Comparison of ENCODE assay signal across 14 cellular contexts in the genomic region with DNA sequence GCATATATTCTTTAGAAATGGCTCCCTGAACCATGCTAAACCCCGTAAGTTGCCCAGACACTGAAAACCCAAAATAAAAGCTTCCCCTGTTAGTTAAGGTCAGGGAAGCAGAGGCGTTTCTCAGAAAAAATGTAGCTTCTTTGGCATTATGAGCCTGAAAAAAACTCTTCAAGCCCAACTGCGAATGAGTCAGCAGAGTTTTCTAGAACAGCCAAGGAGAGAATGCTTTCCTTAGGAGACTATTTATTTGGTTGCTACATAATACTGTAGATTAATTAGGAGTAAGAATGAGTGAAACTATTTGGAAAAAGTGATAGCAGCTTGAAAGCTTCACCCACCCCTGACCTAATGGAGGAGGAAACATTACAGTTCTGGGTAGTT.
DNase-seq lines count a peak whose midpoint lies in the region; ATAC-seq and TF ChIP-seq lines count a peak whose summit lies in the region.
"Had no signal": no experiment of that assay in that cellular context is flagged by ENCODE, and none has a peak within 500 bp of the region (broad histone marks: within the 10 kb centered on the region; RNA-seq: fewer than 3 reads in every experiment).

No MANE protein-coding gene starts in this region.

- no peak for ATAC-seq in HG02798 (IDR thresholded peaks at IDR 0.05; ENCODE audit: poor library complexity, unreplicated experiment)
- no peak for ATAC-seq in HG02759 (IDR thresholded peaks at IDR 0.05; ENCODE audit: unreplicated experiment)
- ATAC-seq in HG03039 (IDR thresholded peaks at IDR 0.05; ENCODE audit: unreplicated experiment): no peak
- no peak for ATAC-seq in HG03342 (IDR thresholded peaks at IDR 0.05; ENCODE audit: unreplicated experiment)

- peaks cover 46% of the 10 kb centered on the region for H3K4me1 ChIP-seq in adipocyte (ENCODE audit: control insufficient read depth, insufficient read depth, low read length)

- DNase-seq in EH (ENCODE audit: low read depth): peak; percentile 89
- peak; percentile 82 for DNase-seq in adipocyte (ENCODE audit: low read depth)
- peak; percentile 38 to 64 for DNase-seq in foreskin fibroblast
- DNase-seq in retinal pigment epithelial cell (ENCODE audit: low read depth): peak; percentile 43
- DNase-seq: activated CD4-positive, alpha-beta T cell treated with anti-CD3 and anti-CD28 coated beads, Interleukin-2, amount 10 ng/mL, durations not matched to agents 7 days and 5 days; DMS53; KBM-7; NCI-H345; stimulated activated CD4-positive, alpha-beta T cell treated with anti-CD3 and anti-CD28 coated beads, Interleukin-4, amount 100 ng/mL, for 1 hour had no signal

- TF ChIP-seq CTCF in foreskin fibroblast (IDR thresholded peaks at IDR 0.05; ENCODE audit: low read depth, low read length): no peak
- no peak for TF ChIP-seq CTCF in retinal pigment epithelial cell (conservative IDR thresholded peaks at IDR 0.05; ENCODE audit: low read depth, low read length)

- no peaks in the 10 kb centered on the region for H3K36me3 ChIP-seq in adipocyte (ENCODE audit: control insufficient read depth, insufficient read depth, low read length, severe bottlenecking)
- H3K36me3 ChIP-seq: SJSA1 had no signal

- H3K27me3 ChIP-seq in adipocyte (replicated peaks; ENCODE audit: control insufficient read depth, insufficient read depth, low read length): no peaks in the 10 kb centered on the region
- H3K27me3 ChIP-seq: SJSA1 had no signal

- H3K4me3 ChIP-seq in adipocyte (ENCODE audit: low read length) (peak overlapping the region; percentile 17), foreskin fibroblast (ENCODE audit: low read depth in 1 of 2, low read length in 2 of 2) (no peak overlapping the region), retinal pigment epithelial cell (ENCODE audit: low read length) (no peak overlapping the region)
- H3K4me3 ChIP-seq: SJSA1 had no signal

- no peaks in the 10 kb centered on the region for H3K9me3 ChIP-seq in adipocyte (ENCODE audit: control insufficient read depth, low read length)
- H3K9me3 ChIP-seq: SJSA1 had no signal

- peak overlapping the region; percentile 59 for H3K9ac ChIP-seq in adipocyte (ENCODE audit: low read length)
